33 cellular contexts compared by ENCODE assay signal in the genomic region with DNA sequence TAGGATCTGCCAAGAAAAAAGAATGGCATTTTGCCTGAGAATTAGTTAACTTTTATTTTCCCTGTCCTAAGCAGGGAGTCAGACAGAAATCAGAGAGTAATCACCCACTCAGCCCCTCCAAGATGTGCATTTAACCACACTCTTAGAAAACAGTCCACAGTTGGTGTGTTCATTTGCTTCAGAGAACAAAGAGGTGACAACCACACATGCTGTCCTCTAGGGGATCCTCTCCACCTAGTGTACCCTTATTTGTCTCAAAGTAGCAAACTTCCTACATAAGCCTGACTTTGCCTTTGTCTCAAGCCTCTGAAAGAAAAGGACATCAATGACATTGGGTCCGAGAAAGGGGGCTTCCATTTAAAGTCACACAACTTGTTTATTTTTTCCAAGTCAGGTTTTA.
DNase-seq lines count a peak whose midpoint lies in the region; ATAC-seq and TF ChIP-seq lines count a peak whose summit lies in the region.
"Had no signal": no experiment of that assay in that cellular context is flagged by ENCODE, and none has a peak within 500 bp of the region (broad histone marks: within the 10 kb centered on the region; RNA-seq: fewer than 3 reads in every experiment).

No MANE protein-coding gene starts in this region.

- no peak overlapping the region for H3K56ac ChIP-seq in mesendoderm (ENCODE audit: low read length)

- no CpG with 5 or more reads among the region's 1 CpG for WGBS in mesendoderm (ENCODE audit: extremely low coverage, insufficient coverage, low lambda C conversion rate)

- no peak overlapping the region for H4K8ac ChIP-seq in mesendoderm (ENCODE audit: low read depth, low read length)

- H3K4me1 ChIP-seq in HCT116 (ENCODE audit: control insufficient read depth in 1 of 2, insufficient read depth in 2 of 2, low read length in 2 of 2) (no peaks in the 10 kb centered on the region), OCI-LY1 (ENCODE audit: insufficient read depth, low read length, severe bottlenecking) (peaks cover 19% of the 10 kb centered on the region), mesendoderm (ENCODE audit: control insufficient read depth, low read depth, low read length) (no peaks in the 10 kb centered on the region)
- H3K4me1 ChIP-seq: body of pancreas, heart right ventricle, transverse colon had no signal

- H3K27ac ChIP-seq in HCT116 (ENCODE audit: low read depth, low read length) (no peak overlapping the region), OCI-LY1 (ENCODE audit: low read depth, low read length, poor library complexity, severe bottlenecking) (no peak overlapping the region), mesendoderm (ENCODE audit: low read depth, low read length) (no peak overlapping the region)
- H3K27ac ChIP-seq: body of pancreas, esophagus muscularis mucosa, GM23248, heart right ventricle, HL-60, transverse colon had no signal

- no peak overlapping the region for H3K4me2 ChIP-seq in HCT116 (ENCODE audit: low read length)
- H3K4me2 ChIP-seq in OCI-LY1 (ENCODE audit: low read length), result no peak overlapping the region
- H3K4me2 ChIP-seq in mesendoderm (ENCODE audit: low read length), result no peak overlapping the region
- H3K4me2 ChIP-seq: SK-N-SH had no signal

- RAD21 ChIA-PET in HCT116 (lab: Charles Lee; ENCODE audit: low non-redundant PET in 1 of 2, low total read pairs in 2 of 2, uncharacterized antibody in 2 of 2, unreplicated experiment in 2 of 2), result no interaction called here

- H3K79me2 ChIP-seq in HCT116 (ENCODE audit: insufficient read depth, low read length) (no peaks in the 10 kb centered on the region), OCI-LY1 (ENCODE audit: insufficient read depth, low read length) (no peaks in the 10 kb centered on the region), mesendoderm (ENCODE audit: control insufficient read depth, insufficient read depth, low read length) (no peaks in the 10 kb centered on the region)

- H3K27me3 Mint-ChIP-seq in T-helper 17 cell, result peaks cover 4% of the 10 kb centered on the region
- H3K27me3 Mint-ChIP-seq: dendritic cell treated with granulocyte-macrophage colony-stimulating factor and Interleukin-4, amounts not matched to agents 40 ng/mL and 50 ng/mL, for 4 days had no signal

- H3K4me3 Mint-ChIP-seq in T-helper 17 cell, result no peak overlapping the region
- H3K4me3 Mint-ChIP-seq: activated CD4-positive, alpha-beta T cell treated with anti-CD3 and anti-CD28 coated beads for 36 hours; activated CD8-positive, alpha-beta T cell treated with anti-CD3 and anti-CD28 coated beads for 36 hours; activated naive CD4-positive, alpha-beta T cell treated with anti-CD3 and anti-CD28 coated beads, Interleukin-2, amount 10 ng/mL, durations not matched to agents 7 days and 5 days; B cell; CD8-positive, alpha-beta memory T cell; central memory CD8-positive, alpha-beta T cell; dendritic cell treated with granulocyte-macrophage colony-stimulating factor and Interleukin-4, amounts not matched to agents 40 ng/mL and 50 ng/mL, for 4 days; naive B cell; stimulated activated effector memory CD8-positive, alpha-beta T cell treated with anti-CD3 and anti-CD28 coated beads, Interleukin-12 subunit alpha, Interleukin-12 subunit beta, amount 100 ng/mL, for 72 hours; T-helper 2 cell treated with Interferon-gamma antibody and Interleukin-4, amounts not matched to agents 5 μg/mL and 100 μg/mL, for 36 hours had no signal

- no peak overlapping the region for H3K4me3 ChIP-seq in HCT116 (replicated peaks in 1 of 2; ENCODE audit: low read depth in 1 of 2, low read length in 2 of 2)
- no peak overlapping the region for H3K4me3 ChIP-seq in OCI-LY1 (ENCODE audit: low read depth, low read length, poor library complexity, severe bottlenecking)
- H3K4me3 ChIP-seq in mesendoderm (ENCODE audit: low read length), result no peak overlapping the region
- H3K4me3 ChIP-seq: body of pancreas, esophagus muscularis mucosa, GM23248, heart right ventricle, transverse colon had no signal

- no peak for TF ChIP-seq POLR2A in HCT116 (IDR thresholded peaks at IDR 0.05; ENCODE audit: borderline replicate concordance, extremely low read depth, insufficient read depth, insufficient read length)

- CTCF ChIA-PET in HCT116 (lab: Charles Lee), result no interaction called here

- no peak overlapping the region for H2AK5ac ChIP-seq in mesendoderm (ENCODE audit: low read length)

- H3K9ac ChIP-seq in HCT116 (ENCODE audit: low read length) (no peak overlapping the region), OCI-LY1 (ENCODE audit: low read length) (peak overlapping the region; percentile 34; the same call in 1 of the 2 replicates), mesendoderm (ENCODE audit: low read length) (no peak overlapping the region)
- H3K9ac ChIP-seq: GM23248, SK-N-SH had no signal

- H4K20me1 ChIP-seq in HCT116 (ENCODE audit: insufficient read depth), result no peaks in the 10 kb centered on the region
- H4K20me1 ChIP-seq in OCI-LY1 (ENCODE audit: insufficient read depth, low read length), result no peaks in the 10 kb centered on the region

- H3K23ac ChIP-seq in mesendoderm (ENCODE audit: low read length), result no peak overlapping the region

- ATAC-seq in HCT116 (peak; percentile 50; the same call in 1 of the 2 replicates), T-helper 17 cell (no peak)
- ATAC-seq: activated CD4-positive, alpha-beta T cell treated with anti-CD3 and anti-CD28 coated beads for 36 hours; activated CD8-positive, alpha-beta T cell treated with anti-CD3 and anti-CD28 coated beads for 36 hours; body of pancreas; heart right ventricle; left ventricle myocardium superior; PC-3; stimulated activated effector memory CD8-positive, alpha-beta T cell treated with anti-CD3 and anti-CD28 coated beads, Interleukin-12 subunit alpha, Interleukin-12 subunit beta, amount 100 ng/mL, for 72 hours had no signal

- no peak overlapping the region for H3K18ac ChIP-seq in mesendoderm (ENCODE audit: low read length)

- peak; percentile 28 for TF ChIP-seq CTCF in GM12873 (IDR thresholded peaks at IDR 0.05; ENCODE audit: insufficient read depth, low read depth, low read length, missing control alignments)
- TF ChIP-seq CTCF in HCT116 (IDR thresholded peaks at IDR 0.05 in 2 of 3, conservative IDR thresholded peaks at IDR 0.05 in 1 of 3; ENCODE audit: borderline replicate concordance in 1 of 3, insufficient read depth in 1 of 3, low read depth in 2 of 3, low read length in 2 of 3), result 0 out of 6 replicates have a peak, but pooled peaks of 2 of the 3 experiments have one; percentile 6 to 16
- peak; percentile 22; the same call in 1 of the 2 replicates for TF ChIP-seq CTCF in OCI-LY1 (IDR thresholded peaks at IDR 0.05; ENCODE audit: low read length)

- H3K9me3 ChIP-seq in HCT116 (ENCODE audit: control insufficient read depth in 1 of 2, insufficient read depth in 1 of 2, low read depth in 1 of 2, low read length in 2 of 2) (no peaks in the 10 kb centered on the region), OCI-LY1 (ENCODE audit: low read length) (no peaks in the 10 kb centered on the region), T-helper 17 cell (ENCODE audit: control insufficient read depth, low read length, poor library complexity, severe bottlenecking) (peaks cover 2% of the 10 kb centered on the region)
- H3K9me3 ChIP-seq: body of pancreas, SK-N-SH had no signal

- H3K27ac Mint-ChIP-seq in T-helper 17 cell, result no peak overlapping the region
- H3K27ac Mint-ChIP-seq: activated CD4-positive, alpha-beta T cell treated with anti-CD3 and anti-CD28 coated beads for 36 hours; activated CD8-positive, alpha-beta T cell treated with anti-CD3 and anti-CD28 coated beads for 36 hours; activated naive CD4-positive, alpha-beta T cell treated with anti-CD3 and anti-CD28 coated beads, Interleukin-2, amount 10 ng/mL, durations not matched to agents 7 days and 5 days; B cell; dendritic cell treated with granulocyte-macrophage colony-stimulating factor and Interleukin-4, amounts not matched to agents 40 ng/mL and 50 ng/mL, for 4 days; naive B cell; stimulated activated effector memory CD8-positive, alpha-beta T cell treated with anti-CD3 and anti-CD28 coated beads, Interleukin-12 subunit alpha, Interleukin-12 subunit beta, amount 100 ng/mL, for 72 hours; T-helper 2 cell treated with Interferon-gamma antibody and Interleukin-4, amounts not matched to agents 5 μg/mL and 100 μg/mL, for 36 hours had no signal

- H3K4me1 Mint-ChIP-seq in T-helper 17 cell, result no peaks in the 10 kb centered on the region
- H3K4me1 Mint-ChIP-seq: activated CD4-positive, alpha-beta T cell treated with anti-CD3 and anti-CD28 coated beads for 36 hours; activated naive CD4-positive, alpha-beta T cell treated with anti-CD3 and anti-CD28 coated beads, Interleukin-2, amount 10 ng/mL, durations not matched to agents 7 days and 5 days; B cell; CD8-positive, alpha-beta memory T cell; central memory CD8-positive, alpha-beta T cell; naive B cell; stimulated activated effector memory CD8-positive, alpha-beta T cell treated with anti-CD3 and anti-CD28 coated beads, Interleukin-12 subunit alpha, Interleukin-12 subunit beta, amount 100 ng/mL, for 72 hours had no signal

- H3K27me3 ChIP-seq in HCT116 (ENCODE audit: insufficient read depth, low read length) (no peaks in the 10 kb centered on the region), OCI-LY1 (ENCODE audit: insufficient read depth, low read length) (no peaks in the 10 kb centered on the region), mesendoderm (ENCODE audit: insufficient read depth, low read length, poor library complexity) (no peaks in the 10 kb centered on the region)
- H3K27me3 ChIP-seq: body of pancreas, esophagus muscularis mucosa, heart right ventricle, transverse colon had no signal

- BruUV-seq in HCT116 (replicated peaks; lab: Mats Ljungman, UMichigan), result no TSS peak

- no peaks in the 10 kb centered on the region for H3F3A ChIP-seq in OCI-LY1 (ENCODE audit: insufficient read depth, low read length)

- H3K4ac ChIP-seq in mesendoderm (ENCODE audit: low read depth, low read length), result no peak overlapping the region

- POLR2A ChIA-PET in HCT116 (lab: Charles Lee), result no interaction called here

- H3K79me1 ChIP-seq in mesendoderm (ENCODE audit: low read length), result no peaks in the 10 kb centered on the region

- H3K36me3 Mint-ChIP-seq in T-helper 17 cell (ENCODE audit: low read depth), result peaks cover 4% of the 10 kb centered on the region
- H3K36me3 Mint-ChIP-seq: activated naive CD4-positive, alpha-beta T cell treated with anti-CD3 and anti-CD28 coated beads, Interleukin-2, amount 10 ng/mL, durations not matched to agents 7 days and 5 days; stimulated activated effector memory CD8-positive, alpha-beta T cell treated with anti-CD3 and anti-CD28 coated beads, Interleukin-12 subunit alpha, Interleukin-12 subunit beta, amount 100 ng/mL, for 72 hours had no signal

- H2BK120ac ChIP-seq in mesendoderm (ENCODE audit: low read depth, low read length), result no peak overlapping the region

- TF ChIP-seq RAD21 in HCT116 (IDR thresholded peaks at IDR 0.05; ENCODE audit: low read depth), result no peak

- H2AFZ ChIP-seq in HCT116 (ENCODE audit: low read depth, low read length, poor library complexity, severe bottlenecking) (no peak overlapping the region), OCI-LY1 (ENCODE audit: low read length) (peak overlapping the region; percentile 82; the same call in 1 of the 2 replicates)
- H2AFZ ChIP-seq: GM23248 had no signal

- no peak overlapping the region for H2BK5ac ChIP-seq in mesendoderm (ENCODE audit: low read length)

- intact Hi-C loops in HCT116 (cut with micrococcal nuclease), result no loop called here

- H4K5ac ChIP-seq in mesendoderm (ENCODE audit: low read length), result no peak overlapping the region

- H3K9me2 ChIP-seq in HCT116 (ENCODE audit: insufficient read depth) (no peaks in the 10 kb centered on the region; the same call in 1 of the 2 replicates), OCI-LY1 (ENCODE audit: low read depth, low read length) (no peaks in the 10 kb centered on the region)
- H3K9me2 ChIP-seq: SK-N-SH had no signal

- H3K36me3 ChIP-seq in HCT116 (ENCODE audit: control insufficient read depth in 1 of 2, insufficient read depth in 2 of 2, low read length in 2 of 2) (no peaks in the 10 kb centered on the region), OCI-LY1 (ENCODE audit: insufficient read depth, low read length) (no peaks in the 10 kb centered on the region), mesendoderm (ENCODE audit: control insufficient read depth, insufficient read depth, low read length) (no peaks in the 10 kb centered on the region)
- H3K36me3 ChIP-seq: esophagus muscularis mucosa, heart right ventricle, transverse colon had no signal

- DNase-seq in HCT116 (ENCODE audit: low read depth, low spot score) (no peak), mesendoderm (peak; percentile 11), medulla oblongata (ENCODE audit: extremely low spot score) (no peak), COLO829 (ENCODE audit: low spot score) (no peak), T-helper 17 cell (no peak), HK-2 (ENCODE audit: unreplicated experiment) (no peak)
- DNase-seq: ACHN; activated CD4-positive, alpha-beta T cell treated with anti-CD3 and anti-CD28 coated beads for 36 hours; activated CD8-positive, alpha-beta memory T cell treated with anti-CD3 and anti-CD28 coated beads, Interleukin-2, amount 50 U/mL, for 48 hours; activated CD8-positive, alpha-beta T cell treated with anti-CD3 and anti-CD28 coated beads for 36 hours; activated naive CD4-positive, alpha-beta T cell treated with anti-CD3 and anti-CD28 coated beads, Interleukin-2, amount 10 ng/mL, durations not matched to agents 7 days and 5 days; body of pancreas; CD8-positive, alpha-beta memory T cell; foreskin melanocyte; GM23248; heart right ventricle; Kasumi-1; kidney; left ventricle myocardium superior; naive B cell; NCI-H146; PC-3; SK-N-SH; transverse colon had no signal

- H2BK15ac ChIP-seq in mesendoderm (replicated peaks; ENCODE audit: low read depth), result no peak overlapping the region
